ENCODE assay signal across 16 cellular contexts in genomic region chr11:72630104-72630852, GRCh38. TPM values are rescaled to one million over a fixed set of nuclear protein-coding genes. Genes with fewer than 3 reads are reported as not detected.
DNase-seq lines count a peak whose midpoint lies in the region; ATAC-seq and TF ChIP-seq lines count a peak whose summit lies in the region.
"Had no signal": no experiment of that assay in that cellular context is flagged by ENCODE, and none has a peak within 500 bp of the region (broad histone marks: within the 10 kb centered on the region; RNA-seq: fewer than 3 reads in every experiment).

No MANE protein-coding gene starts in this region.

- no peak for TF ChIP-seq EP300 in sigmoid colon (IDR thresholded peaks at IDR 0.05)

- peak; percentile 57 for DNase-seq in GM20000 (ENCODE audit: low spot score)
- DNase-seq in WERI-Rb-1 = no peak
- DNase-seq in head of caudate nucleus = peak in 28 of 42 donors; percentile 38 to 82 (median 62)
- no peak for DNase-seq in sigmoid colon
- DNase-seq in COLO829 (ENCODE audit: low spot score) = no peak
- no peak for DNase-seq in central memory CD4-positive, alpha-beta T cell
- DNase-seq: activated naive CD8-positive, alpha-beta T cell treated with anti-CD3 and anti-CD28 coated beads, Interleukin-2, amount 10 ng/mL, durations not matched to agents 7 days and 5 days; cerebellar nuclear complex; DMS153; naive thymus-derived CD4-positive, alpha-beta T cell; NCI-H748 treated with DMSO at 0.1 percent for 48 hours; retina; trophoblast cell had no signal

- H3K4me1 ChIP-seq in sigmoid colon = peaks cover 0 to 95% (median 89%) of the 10 kb centered on the region in 4 donors

- intact Hi-C loops in head of caudate nucleus (cut with DNase I) (no loop called here), sigmoid colon (cut with DNase I) (loop anchor here (2.0 to 10.0 kb wide), 2 partner anchors 13 to 705 kb away; no protein-coding TSS in a partner anchor)

- H3K9me3 ChIP-seq in WERI-Rb-1 (ENCODE audit: severe bottlenecking) = no peaks in the 10 kb centered on the region
- no peaks in the 10 kb centered on the region for H3K9me3 ChIP-seq in sigmoid colon

- 61 to 74% methylated on average over 16 of the region's 16 CpGs for WGBS in sigmoid colon, 2 donors

- ATAC-seq in HG03280 (IDR thresholded peaks at IDR 0.05; ENCODE audit: unreplicated experiment) (no peak), HG03045 (IDR thresholded peaks at IDR 0.05; ENCODE audit: unreplicated experiment) (no peak)
- ATAC-seq: GM23338; naive thymus-derived CD4-positive, alpha-beta T cell had no signal

- H3K27ac ChIP-seq in WERI-Rb-1 (peak overlapping the region; percentile 86), sigmoid colon (peak overlapping the region; percentile 45 to 92 (median 91))

- no peak for TF ChIP-seq CTCF in GM20000 (IDR thresholded peaks at IDR 0.05; ENCODE audit: extremely low read depth, missing control alignments)
- TF ChIP-seq CTCF in WERI-Rb-1 (IDR thresholded peaks at IDR 0.05; ENCODE audit: low read depth, low read length) = no peak
- TF ChIP-seq CTCF in sigmoid colon (IDR thresholded peaks at IDR 0.05) = no peak

- no peaks in the 10 kb centered on the region for H3K27me3 ChIP-seq in WERI-Rb-1 (ENCODE audit: insufficient read depth, low read depth, severe bottlenecking)
- no peaks in the 10 kb centered on the region for H3K27me3 ChIP-seq in sigmoid colon

- peaks cover 4% of the 10 kb centered on the region; the same call in 1 of the 2 replicates for H3K36me3 ChIP-seq in WERI-Rb-1
- H3K36me3 ChIP-seq in sigmoid colon = no peaks in the 10 kb centered on the region

- no peak overlapping the region for H3K4me3 ChIP-seq in WERI-Rb-1 (ENCODE audit: low read depth, low read length)
- no peak overlapping the region for H3K4me3 ChIP-seq in sigmoid colon
- H3K4me3 ChIP-seq: GM23338 had no signal

- no peak for TF ChIP-seq POLR2A in sigmoid colon (IDR thresholded peaks at IDR 0.05)

RNA-seq across cellular contexts. Expression of gene PDE2A, which starts 43.9 kb away (rescaled TPM):
- total RNA-seq in sigmoid colon = 10 to 100 TPM; 48.9 to 75.1 (median 62.1) TPM
- polyA plus RNA-seq in sigmoid colon = 10 to 100 TPM in 1 of 3 donors, 1 to 10 TPM in 2; 1.8 to 14.7 (median 4.8) TPM
- polyA plus RNA-seq: naive thymus-derived CD4-positive, alpha-beta T cell had no signal

Comparison
In these comparisons a context has a peak if more than half of its experiments do, and no peak if none do; other contexts are left out.
1. DNase-seq: peak in GM20000 (single experiment) and head of caudate nucleus (28 of 42); none in WERI-Rb-1 (single experiment), sigmoid colon (single experiment), COLO829 (single experiment) and central memory CD4-positive, alpha-beta T cell (single experiment).